In the genomic region with DNA sequence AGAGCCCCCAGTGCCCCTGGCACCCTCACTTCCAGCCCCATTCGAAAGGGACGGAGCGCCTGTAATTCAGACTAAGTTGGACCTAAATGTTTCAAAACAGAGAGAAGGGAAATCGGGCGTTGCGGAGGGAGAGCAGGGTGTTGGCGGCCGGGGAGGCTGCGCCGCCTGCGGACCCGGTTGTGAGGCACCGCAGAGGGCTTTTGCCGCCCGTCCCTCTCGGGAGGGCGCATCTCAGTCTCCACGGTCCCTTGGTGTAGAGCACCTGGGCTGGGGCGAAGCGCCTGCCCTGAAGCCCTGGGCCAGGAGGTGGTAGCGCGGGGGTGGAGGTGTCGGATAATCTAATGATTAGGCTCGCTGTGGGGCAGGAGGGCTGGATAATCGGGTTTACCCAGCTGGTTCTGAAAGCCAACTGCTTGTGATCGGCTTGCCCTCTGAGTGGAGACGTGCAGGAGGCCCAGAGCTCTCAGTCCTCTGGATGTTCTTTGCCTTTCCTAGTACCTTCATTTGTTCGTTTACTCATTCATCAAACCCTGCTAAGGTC, we compare ENCODE assay signal across 8 cellular contexts. TPM values are rescaled to one million over a fixed set of nuclear protein-coding genes. Genes with fewer than 3 reads are reported as not detected.
A peak's percentile ranks its signal among the peaks of the same experiment; 100 is the strongest.
DNase-seq lines count a peak whose midpoint lies in the region; ATAC-seq and TF ChIP-seq lines count a peak whose summit lies in the region.

No MANE protein-coding gene starts in this region.

- H3K9me3 Mint-ChIP-seq in activated naive CD8-positive, alpha-beta T cell (ENCODE audit: low read depth), result no peaks in the 10 kb centered on the region

- POLR2A ChIA-PET in PC-3 (lab: Charles Lee; ENCODE audit: unreplicated experiment), result interaction anchor here (0.6 to 1.3 kb wide), 3 partner anchors 59 to 295 kb away, joined by 3 to 5 read pairs (median 4); a partner anchor contains a TSS

- peaks cover 1% of the 10 kb centered on the region for H3K27me3 Mint-ChIP-seq in activated naive CD8-positive, alpha-beta T cell

- ATAC-seq in GM21447 (IDR thresholded peaks at IDR 0.05; ENCODE audit: unreplicated experiment) (peak; percentile 6), PC-3 (peak; percentile 6), HG02884 (IDR thresholded peaks at IDR 0.05; ENCODE audit: unreplicated experiment) (no peak)

- peaks cover 16% of the 10 kb centered on the region for H3K4me1 Mint-ChIP-seq in activated naive CD8-positive, alpha-beta T cell (ENCODE audit: low read depth)

- H3K9ac ChIP-seq in PC-3 (ENCODE audit: low read length), result peak overlapping the region; percentile 47

- BruUV-seq in PC-3 (replicated peaks; lab: Mats Ljungman, UMichigan), result no TSS peak

- no peaks in the 10 kb centered on the region for H3K36me3 ChIP-seq in BE2C
- no peaks in the 10 kb centered on the region for H3K36me3 ChIP-seq in PC-3 (ENCODE audit: low read depth, low read length)
- no peaks in the 10 kb centered on the region for H3K36me3 ChIP-seq in left ventricle myocardium inferior

- no peaks in the 10 kb centered on the region for H3K9me2 ChIP-seq in PC-3 (replicated peaks; ENCODE audit: low read length)

- H3K4me3 Mint-ChIP-seq in activated naive CD8-positive, alpha-beta T cell, result peak overlapping the region; percentile 96

- H4K20me1 ChIP-seq in PC-3 (ENCODE audit: low read length), result no peaks in the 10 kb centered on the region

- no peak for TF ChIP-seq CTCF in BE2C (IDR thresholded peaks at IDR 0.05; ENCODE audit: low read depth, low read length)
- 0 out of 2 replicates have a peak, but pooled peaks have one; percentile 22 for TF ChIP-seq CTCF in PC-3 (conservative IDR thresholded peaks at IDR 0.05; ENCODE audit: low read depth, low read length)
- no peak for TF ChIP-seq CTCF in left ventricle myocardium inferior (IDR thresholded peaks at IDR 0.05; ENCODE audit: borderline replicate concordance)

- peak overlapping the region; percentile 68 for H3K27ac Mint-ChIP-seq in activated naive CD8-positive, alpha-beta T cell

- H3K4me3 ChIP-seq in BE2C (ENCODE audit: low read depth, low read length) (peak overlapping the region; percentile 89), PC-3 (ENCODE audit: low read length) (peak overlapping the region; percentile 79), left ventricle myocardium inferior (peak overlapping the region; percentile 97)

- H3K36me3 Mint-ChIP-seq in activated naive CD8-positive, alpha-beta T cell, result no peaks in the 10 kb centered on the region

- intact Hi-C loops in PC-3 (cut with micrococcal nuclease) (loop anchor here (2.0 kb wide), 2 partner anchors 63 to 117 kb away; no protein-coding TSS in a partner anchor), left ventricle myocardium inferior (cut with micrococcal nuclease) (no loop called here)

- no peaks in the 10 kb centered on the region for H3F3A ChIP-seq in PC-3 (ENCODE audit: low read length, unreplicated experiment)

- peak overlapping the region; percentile 91 for H3K4me2 ChIP-seq in PC-3 (ENCODE audit: low read length)

- no peaks in the 10 kb centered on the region; the same call in 1 of the 2 replicates for H3K4me1 ChIP-seq in BE2C
- peaks cover 27% of the 10 kb centered on the region for H3K4me1 ChIP-seq in PC-3 (ENCODE audit: insufficient read depth, low read length)
- peaks cover 69% of the 10 kb centered on the region for H3K4me1 ChIP-seq in left ventricle myocardium inferior

- H2AFZ ChIP-seq in PC-3 (ENCODE audit: low read length), result peak overlapping the region; percentile 88

- H3K79me2 ChIP-seq in PC-3 (ENCODE audit: low read length), result peaks cover 49% of the 10 kb centered on the region

- H3K9me3 ChIP-seq in BE2C, result no peaks in the 10 kb centered on the region
- H3K9me3 ChIP-seq in PC-3 (ENCODE audit: low read length), result no peaks in the 10 kb centered on the region
- no peaks in the 10 kb centered on the region for H3K9me3 ChIP-seq in left ventricle myocardium inferior (replicated peaks)

- CTCF ChIA-PET in PC-3 (lab: Charles Lee), result interaction anchor here (0.5 to 2.1 kb wide), 4 partner anchors 14 to 125 kb away, joined by 3 to 10 read pairs (median 3); no protein-coding TSS in a partner anchor

- H3K27me3 ChIP-seq in BE2C, result no peaks in the 10 kb centered on the region; the same call in 1 of the 2 replicates
- peaks cover 25% of the 10 kb centered on the region for H3K27me3 ChIP-seq in PC-3 (ENCODE audit: low read length)
- H3K27me3 ChIP-seq in left ventricle myocardium inferior (ENCODE audit: low read depth), result no peaks in the 10 kb centered on the region

- peak overlapping the region; percentile 9; the same call in 1 of the 2 replicates for H3K27ac ChIP-seq in PC-3 (ENCODE audit: low read length)
- H3K27ac ChIP-seq in left ventricle myocardium inferior (replicated peaks), result peak overlapping the region; percentile 96

- no peak for DNase-seq in BE2C
- peak; percentile 52 for DNase-seq in PC-3
- DNase-seq in left ventricle myocardium inferior, result no peak
- peak; percentile 76 for DNase-seq in retina
- DNase-seq in A172 (ENCODE audit: low spot score), result no peak

RNA-seq across cellular contexts. Expression of a gene that starts 0.9 kb away (rescaled TPM):
- polyA plus RNA-seq in BE2C (2012; ENCODE audit: insufficient read depth, insufficient read length, low read depth), result 2.8 TPM
- total RNA-seq in PC-3 (2014; rRNA removed) (32.7 and 36.7 TPM in 2 replicates), left ventricle myocardium inferior (84.8 TPM)
- total RNA-seq in A172 (2014; rRNA removed; shearing (Covaris generic)), result 2.8 and 2.9 TPM in 2 replicates

Comparison
In these comparisons a context has a peak if more than half of its experiments do, and no peak if none do; other contexts are left out.
1. DNase-seq: peak in PC-3 (single experiment) and retina (single experiment); none in BE2C (single experiment), left ventricle myocardium inferior (single experiment) and A172 (single experiment).
2. Peak in every context shown above with its lines, with median percentiles within 50 percentile points of each other: H3K4me3 ChIP-seq.